ENCODE assay signal across 10 cellular contexts in the genomic region with DNA sequence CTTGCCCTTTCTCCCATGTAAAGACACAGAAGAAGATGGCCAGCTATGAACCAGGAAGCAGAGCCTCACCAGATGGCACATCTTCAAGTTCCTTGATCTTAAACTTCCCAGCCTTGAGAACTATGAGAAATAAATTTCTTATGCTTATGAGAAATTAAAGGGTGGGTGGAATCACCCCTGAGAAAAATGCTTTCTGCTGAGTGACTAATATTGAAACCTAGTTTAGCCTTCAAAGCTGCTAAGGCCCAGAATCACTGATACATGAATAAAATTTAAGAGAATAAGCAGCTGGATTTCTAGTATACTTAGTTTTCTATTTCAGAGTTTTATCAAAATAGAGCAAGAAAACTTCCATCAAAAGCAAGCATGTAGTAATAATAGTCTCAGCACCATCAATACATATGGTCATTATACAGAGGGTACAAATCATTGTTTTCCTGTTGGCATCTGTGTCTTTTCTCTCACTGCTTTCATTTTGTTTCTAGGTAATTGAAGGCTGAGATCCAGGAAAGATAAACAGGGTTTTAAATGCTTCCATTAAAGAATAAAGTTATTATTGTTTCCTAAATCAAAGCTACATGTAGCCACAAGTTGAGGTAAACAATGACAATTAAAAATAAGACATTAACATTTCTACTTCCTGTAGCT. TPM values are rescaled to one million over a fixed set of nuclear protein-coding genes. Genes with fewer than 3 reads are reported as not detected.
DNase-seq lines count a peak whose midpoint lies in the region; ATAC-seq and TF ChIP-seq lines count a peak whose summit lies in the region.
"Had no signal": no experiment of that assay in that cellular context is flagged by ENCODE, and none has a peak within 500 bp of the region (broad histone marks: within the 10 kb centered on the region; RNA-seq: fewer than 3 reads in every experiment).

No MANE protein-coding gene starts in this region.

- H3K4me1 ChIP-seq in IMR-90 (ENCODE audit: control insufficient read depth, insufficient read depth, low read length) = no peaks in the 10 kb centered on the region; the same call in 1 of the 2 replicates
- H3K4me1 ChIP-seq: BLaER1 treated with 17β-estradiol and CSF1 and Interleukin-3, amounts not matched to agents 10 nM and 100 nM; left lung had no signal

- H2AK5ac ChIP-seq in IMR-90 (ENCODE audit: low read depth, low read length) = no peak overlapping the region

- no peak for TF ChIP-seq POLR2A in IMR-90 (IDR thresholded peaks at IDR 0.05; ENCODE audit: low read depth, low read length)

- H3K36me3 ChIP-seq in GM06990 (ENCODE audit: control insufficient read depth, insufficient read depth, low read length) (no peaks in the 10 kb centered on the region), IMR-90 (ENCODE audit: control insufficient read depth, insufficient read depth, low read length) (no peaks in the 10 kb centered on the region)
- H3K36me3 ChIP-seq: BLaER1 treated with 17β-estradiol and CSF1 and Interleukin-3, amounts not matched to agents 10 nM and 100 nM; left lung had no signal

- H3K27me3 ChIP-seq in GM06990 (replicated peaks; ENCODE audit: control insufficient read depth, insufficient read depth, low read length) = no peaks in the 10 kb centered on the region
- H3K27me3 ChIP-seq in IMR-90 (ENCODE audit: control insufficient read depth, insufficient read depth, low read length) = no peaks in the 10 kb centered on the region
- H3K27me3 ChIP-seq: BLaER1 treated with 17β-estradiol and CSF1 and Interleukin-3, amounts not matched to agents 10 nM and 100 nM; left lung had no signal

- in situ Hi-C loops in IMR-90 (cut with MboI; ENCODE audit: low sequenced_read_pairs) = no loop called here

- no peak overlapping the region for H2AFZ ChIP-seq in IMR-90 (replicated peaks; ENCODE audit: low read length, poor library complexity)

- H4K91ac ChIP-seq in IMR-90 (ENCODE audit: insufficient read depth, low read depth, low read length) = peak overlapping the region; percentile 61; the same call in 1 of the 2 replicates

- dilution Hi-C loops in IMR-90 (cut with HindIII; ENCODE audit: low sequenced_read_pairs, unreplicated experiment) = no loop called here

- H2BK5ac ChIP-seq in IMR-90 (ENCODE audit: low read depth, low read length, poor library complexity, severe bottlenecking) = peak overlapping the region; percentile 67

- no peak overlapping the region for H2BK120ac ChIP-seq in IMR-90 (ENCODE audit: low read depth, low read length)

- H4K5ac ChIP-seq in IMR-90 (ENCODE audit: low read depth, low read length) = peak overlapping the region; percentile 63; the same call in 1 of the 2 replicates

- no peaks in the 10 kb centered on the region for H3K79me1 ChIP-seq in IMR-90 (ENCODE audit: low read depth in 1 of 2, low read length in 2 of 2)

- no peak for TF ChIP-seq CTCF in GM06990 (IDR thresholded peaks at IDR 0.05; ENCODE audit: insufficient read depth, low read length, poor library complexity, severe bottlenecking)
- no peak for TF ChIP-seq CTCF in IMR-90 (conservative IDR thresholded peaks at IDR 0.05; ENCODE audit: low read depth, low read length)

- no peaks in the 10 kb centered on the region for H3K9me1 ChIP-seq in IMR-90 (ENCODE audit: insufficient read depth, low read length)

- no peak overlapping the region for H3K4me2 ChIP-seq in IMR-90 (ENCODE audit: low read depth, low read length)
- H3K4me2 ChIP-seq: BLaER1 treated with 17β-estradiol and CSF1 and Interleukin-3, amounts not matched to agents 10 nM and 100 nM had no signal

- no peak overlapping the region for H3K56ac ChIP-seq in IMR-90 (ENCODE audit: extremely low read depth, insufficient read depth, low read length)

- no peak overlapping the region for H3K27ac ChIP-seq in IMR-90 (ENCODE audit: insufficient read depth, low read length)
- H3K27ac ChIP-seq: BLaER1 treated with 17β-estradiol and CSF1 and Interleukin-3, amounts not matched to agents 10 nM and 100 nM; left lung had no signal

- peak overlapping the region; percentile 47; the same call in 1 of the 2 replicates for H3K18ac ChIP-seq in IMR-90 (ENCODE audit: low read depth, low read length)

- 0 out of 3 replicates have a peak overlapping the region, but pooled peaks have one; percentile 26 for H2BK15ac ChIP-seq in IMR-90 (ENCODE audit: low read depth, low read length)

- H3K23ac ChIP-seq in IMR-90 (ENCODE audit: low read depth, low read length) = no peak overlapping the region; the same call in 1 of the 2 replicates

- no peaks in the 10 kb centered on the region for H4K20me1 ChIP-seq in IMR-90 (ENCODE audit: insufficient read depth, low read length)
- H4K20me1 ChIP-seq: BLaER1 treated with 17β-estradiol and CSF1 and Interleukin-3, amounts not matched to agents 10 nM and 100 nM had no signal

- intact Hi-C loops in IMR-90 (cut with micrococcal nuclease) = no loop called here

- DNase-seq in GM06990 (ENCODE audit: extremely low read depth, insufficient read length) (peak; percentile 10), IMR-90 (no peak), NCI-H1436 (lab: John Stamatoyannopoulos, UW) (no peak), dedifferentiated amniotic fluid mesenchymal stem cell (ENCODE audit: extremely low spot score) (no peak), NCI-H1092 (lab: John Stamatoyannopoulos, UW) (no peak), T-helper 1 cell (no peak)
- DNase-seq: left lung had no signal

- ATAC-seq in GM19395 (IDR thresholded peaks at IDR 0.05; ENCODE audit: unreplicated experiment) (peak; percentile 95), HG02798 (IDR thresholded peaks at IDR 0.05; ENCODE audit: poor library complexity, unreplicated experiment) (peak; percentile 81), IMR-90 (ENCODE audit: low read depth) (no peak)

- no peak overlapping the region for H3K4ac ChIP-seq in IMR-90 (ENCODE audit: low read depth, low read length)

- peak overlapping the region in 1 of 2 experiments; percentile 69; a peak in 1 of 4 replicates for H4K8ac ChIP-seq in IMR-90 (ENCODE audit: low read depth in 2 of 2, low read length in 2 of 2)

- no peak overlapping the region for H3K14ac ChIP-seq in IMR-90 (replicated peaks; ENCODE audit: low read depth, low read length)

- CTCF ChIA-PET in IMR-90 (lab: Yijun Ruan, JAX) = interaction anchor here (0.7 kb wide), 1 partner anchor 27 kb away, joined by 3 read pairs; no protein-coding TSS in a partner anchor

- POLR2A ChIA-PET in IMR-90 (lab: Charles Lee; ENCODE audit: unreplicated experiment) = no interaction called here

- no peak overlapping the region for H2BK20ac ChIP-seq in IMR-90 (ENCODE audit: low read depth, low read length)

- H3K9me3 ChIP-seq in IMR-90 (ENCODE audit: control insufficient read depth, insufficient read depth, low read length) = no peaks in the 10 kb centered on the region
- H3K9me3 ChIP-seq: BLaER1 treated with 17β-estradiol and CSF1 and Interleukin-3, amounts not matched to agents 10 nM and 100 nM; left lung had no signal

- no peak for TF ChIP-seq RAD21 in IMR-90 (IDR thresholded peaks at IDR 0.05; ENCODE audit: low read length)

- H3K4me3 ChIP-seq in GM06990 (replicated peaks; ENCODE audit: low read depth, low read length) (no peak overlapping the region), IMR-90 (ENCODE audit: insufficient read depth, low read depth, low read length) (no peak overlapping the region)
- H3K4me3 ChIP-seq: BLaER1 treated with 17β-estradiol and CSF1 and Interleukin-3, amounts not matched to agents 10 nM and 100 nM; left lung had no signal

- no peak overlapping the region for H3K9ac ChIP-seq in IMR-90 (ENCODE audit: low read depth, low read length)
- H3K9ac ChIP-seq: BLaER1 treated with 17β-estradiol and CSF1 and Interleukin-3, amounts not matched to agents 10 nM and 100 nM had no signal

- no TSS peak for BruUV-seq in IMR-90 (replicated peaks; lab: Mats Ljungman, UMichigan)

- no peak overlapping the region for H2AK9ac ChIP-seq in IMR-90 (replicated peaks; ENCODE audit: low read depth, low read length, poor library complexity)

TF ChIP-seq in IMR-90, 13 proteins besides CTCF, POLR2A, EP300 and RAD21:
- TF ChIP-seq MAZ (IDR thresholded peaks at IDR 0.05; ENCODE audit: borderline replicate concordance, low read depth, low read length) (no peak), SMC3 (IDR thresholded peaks at IDR 0.05; ENCODE audit: low read depth, low read length) (no peak), MAFK (IDR thresholded peaks at IDR 0.05; ENCODE audit: low read depth, low read length) (no peak), CEBPB (IDR thresholded peaks at IDR 0.05; ENCODE audit: low read depth, low read length) (no peak), CHD1 (IDR thresholded peaks at IDR 0.05; ENCODE audit: low read depth, low read length) (no peak), USF2 (IDR thresholded peaks at IDR 0.05; ENCODE audit: low read depth, low read length) (no peak), MXI1 (IDR thresholded peaks at IDR 0.05; ENCODE audit: borderline replicate concordance, low read depth, low read length) (no peak), NFE2L2 (IDR thresholded peaks at IDR 0.05; ENCODE audit: low read depth, low read length) (no peak), FOS (IDR thresholded peaks at IDR 0.05; ENCODE audit: low read depth, low read length) (no peak), BHLHE40 (IDR thresholded peaks at IDR 0.05; ENCODE audit: low read depth, low read length) (no peak), RCOR1 (IDR thresholded peaks at IDR 0.05; ENCODE audit: insufficient replicate concordance, low read length) (no peak), RFX5 (IDR thresholded peaks at IDR 0.05; ENCODE audit: low read depth, low read length) (no peak)
- TF ChIP-seq, protein P1, sequence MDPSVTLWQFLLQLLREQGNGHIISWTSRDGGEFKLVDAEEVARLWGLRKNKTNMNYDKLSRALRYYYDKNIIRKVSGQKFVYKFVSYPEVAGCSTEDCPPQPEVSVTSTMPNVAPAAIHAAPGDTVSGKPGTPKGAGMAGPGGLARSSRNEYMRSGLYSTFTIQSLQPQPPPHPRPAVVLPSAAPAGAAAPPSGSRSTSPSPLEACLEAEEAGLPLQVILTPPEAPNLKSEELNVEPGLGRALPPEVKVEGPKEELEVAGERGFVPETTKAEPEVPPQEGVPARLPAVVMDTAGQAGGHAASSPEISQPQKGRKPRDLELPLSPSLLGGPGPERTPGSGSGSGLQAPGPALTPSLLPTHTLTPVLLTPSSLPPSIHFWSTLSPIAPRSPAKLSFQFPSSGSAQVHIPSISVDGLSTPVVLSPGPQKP (IDR thresholded peaks at IDR 0.05; ENCODE audit: borderline replicate concordance, low read depth, low read length) = no peak

RNA-seq across cellular contexts. Expression of gene COL5A2, which starts 53.3 kb away (rescaled TPM):
- 235 and 257 TPM in 2 replicates for total RNA-seq in IMR-90 (2012; rRNA removed)
- 155 and 181 TPM in 2 replicates for polyA plus RNA-seq in IMR-90 (2012; rRNA removed)
- 85.6 and 111 TPM in 2 replicates for polyA plus RNA-seq in IMR-90 (2012; cell fraction: cytosol; rRNA removed)
- polyA plus RNA-seq in IMR-90 (2012; cell fraction: nucleus; rRNA removed; ENCODE audit: low replicate concordance) = 121 and 233 TPM in 2 replicates
